In genomic region chr7:132930881-132931280, GRCh38 we compare ENCODE assay signal across 11 cellular contexts.
DNase-seq lines count a peak whose midpoint lies in the region; ATAC-seq, FAIRE-seq and TF ChIP-seq lines count a peak whose summit lies in the region.
"Had no signal": no experiment of that assay in that cellular context is flagged by ENCODE, and none has a peak within 500 bp of the region (broad histone marks: within the 10 kb centered on the region; RNA-seq: fewer than 3 reads in every experiment).

No MANE protein-coding gene starts in this region.

- H3K27me3 ChIP-seq in OCI-LY3 (ENCODE audit: low read depth, low read length) = no peaks in the 10 kb centered on the region
- no peaks in the 10 kb centered on the region for H3K27me3 ChIP-seq in pancreas
- H3K27me3 ChIP-seq: upper lobe of left lung had no signal

- no peak overlapping the region for H2AFZ ChIP-seq in OCI-LY3 (ENCODE audit: low read depth, low read length)

- 36 to 40% methylated on average over 4 of the region's 4 CpGs for WGBS in pancreas, 2 donors

- H3K27ac ChIP-seq in OCI-LY3 (ENCODE audit: low read length) = no peak overlapping the region
- no peak overlapping the region for H3K27ac ChIP-seq in pancreas
- H3K27ac ChIP-seq: upper lobe of left lung had no signal

- H3K9me3 ChIP-seq in OCI-LY3 (ENCODE audit: insufficient read depth, low read length) (no peaks in the 10 kb centered on the region), pancreas (no peaks in the 10 kb centered on the region)

- H3K9ac ChIP-seq in OCI-LY3 (ENCODE audit: low read length) = no peak overlapping the region

- DNase-seq in GM13976 (ENCODE audit: low spot score) (no peak), erythroblast (lab: John Stamatoyannopoulos, UW) (peak; percentile 20 to 27), pancreas (peak in 1 of 6 donors; percentile 15), GM12891 (ENCODE audit: insufficient read length, low spot score) (no peak), NCI-H1092 (lab: John Stamatoyannopoulos, UW) (no peak)
- no peak for DNase-seq in stimulated activated CD4-positive, alpha-beta T cell treated with anti-CD3 and anti-CD28 coated beads, Interleukin-1b, Interleukin-23, amount 100 ng/mL, for 48 hours
- DNase-seq: NCI-H1930; stimulated activated CD4-positive, alpha-beta T cell treated with anti-CD3 and anti-CD28 coated beads, Interleukin-15, amount 100 ng/mL, for 24 hours; upper lobe of left lung had no signal

- FAIRE-seq in pancreas (lab: Jason Lieb, UNC) (no peak), GM12891 (lab: Jason Lieb, UNC) (no peak)

- H3K4me2 ChIP-seq in OCI-LY3 (ENCODE audit: low read length) = no peak overlapping the region

- ATAC-seq in pancreas (peak in 3 of 4 donors; percentile 53 to 72 (median 57)), HG03280 (IDR thresholded peaks at IDR 0.05; ENCODE audit: unreplicated experiment) (no peak)

- peaks cover 6% of the 10 kb centered on the region; the same call in 1 of the 2 replicates for H4K20me1 ChIP-seq in OCI-LY3 (ENCODE audit: insufficient read depth, low read length)

- H3K79me2 ChIP-seq in OCI-LY3 (ENCODE audit: low read length) = no peaks in the 10 kb centered on the region

- H3K4me3 ChIP-seq in OCI-LY3 (ENCODE audit: low read length) (no peak overlapping the region), pancreas (no peak overlapping the region)
- H3K4me3 ChIP-seq: upper lobe of left lung had no signal

- in situ Hi-C loops in GM13976 (cut with MboI; ENCODE audit: low sequenced_read_pairs, unreplicated experiment) = no loop called here

- intact Hi-C loops in pancreas (cut with DNase I) = no loop called here

- peaks cover 8% of the 10 kb centered on the region for H3K36me3 ChIP-seq in OCI-LY3 (replicated peaks; ENCODE audit: low read depth, low read length)
- H3K36me3 ChIP-seq in pancreas = no peaks in the 10 kb centered on the region
- H3K36me3 ChIP-seq: upper lobe of left lung had no signal

- H3K4me1 ChIP-seq in OCI-LY3 (ENCODE audit: low read length) = peaks cover 31% of the 10 kb centered on the region
- no peaks in the 10 kb centered on the region for H3K4me1 ChIP-seq in pancreas

- no peak for TF ChIP-seq POLR2A in erythroblast (IDR thresholded peaks at IDR 0.05; ENCODE audit: low read length)
- no peak for TF ChIP-seq POLR2A in GM12891 (IDR thresholded peaks at IDR 0.05; ENCODE audit: low read depth, low read length)

- TF ChIP-seq CTCF in GM13976 (IDR thresholded peaks at IDR 0.05; ENCODE audit: borderline replicate concordance, control extremely low read depth, extremely low read depth, insufficient read depth, missing control alignments) (peak; percentile 12), OCI-LY3 (IDR thresholded peaks at IDR 0.05; ENCODE audit: low read depth, low read length) (peak; percentile 49), pancreas (IDR thresholded peaks at IDR 0.05) (no peak)

TF ChIP-seq in GM12891, 5 proteins besides CTCF, POLR2A, EP300 and RAD21:
- TF ChIP-seq POLR2AphosphoS5 (IDR thresholded peaks at IDR 0.05; ENCODE audit: low read depth, low read length) = no peak

Comparison
In these comparisons a context has a peak if more than half of its experiments do, and no peak if none do; other contexts are left out.
1. DNase-seq: peak in erythroblast (2 of 2); none in GM13976 (single experiment), stimulated activated CD4-positive, alpha-beta T cell treated with anti-CD3 and anti-CD28 coated beads, Interleukin-1b, Interleukin-23, amount 100 ng/mL, for 48 hours (single experiment), GM12891 (single experiment) and NCI-H1092 (single experiment).
2. CTCF ChIP-seq: peak in GM13976 (single experiment) and OCI-LY3 (single experiment); none in pancreas (0 of 4).